2 cellular contexts compared by ENCODE assay signal in genomic region chr6:160293844-160294243, GRCh38.
TF ChIP-seq lines count a peak whose summit lies in the region.

No MANE protein-coding gene starts in this region.

TF ChIP-seq in GM23338, 12 proteins besides CTCF, POLR2A, EP300 and RAD21:
- TF ChIP-seq JUNB (IDR thresholded peaks at IDR 0.05; ENCODE audit: unreplicated experiment) (no peak), EZH2 (IDR thresholded peaks at IDR 0.05; ENCODE audit: low read depth, unreplicated experiment) (no peak), CREB1 (CRISPR knock-in tag; IDR thresholded peaks at IDR 0.05; ENCODE audit: low read depth) (no peak)
TF ChIP-seq in GM23338: peak in this region for 0.

TF ChIP-seq in WTC11, 78 proteins besides CTCF, POLR2A, EP300 and RAD21:
- TF ChIP-seq ZMAT4 (CRISPR knock-in tag; IDR thresholded peaks at IDR 0.05), result no peak
- TF ChIP-seq AR (CRISPR knock-in tag; IDR thresholded peaks at IDR 0.05), result no peak
- TF ChIP-seq MYBL2 (CRISPR knock-in tag; IDR thresholded peaks at IDR 0.05), result no peak
- TF ChIP-seq MAX (CRISPR knock-in tag; IDR thresholded peaks at IDR 0.05), result no peak
- TF ChIP-seq ZNF138 (CRISPR knock-in tag; conservative IDR thresholded peaks at IDR 0.05), result no peak
- TF ChIP-seq ATF1 (CRISPR knock-in tag; IDR thresholded peaks at IDR 0.05), result no peak
- no peak for TF ChIP-seq ZNF423 (CRISPR knock-in tag; IDR thresholded peaks at IDR 0.05)
- no peak for TF ChIP-seq JAZF1 (CRISPR knock-in tag; IDR thresholded peaks at IDR 0.05)
- no peak for TF ChIP-seq GTF2I (CRISPR knock-in tag; conservative IDR thresholded peaks at IDR 0.05)
- no peak for TF ChIP-seq CREM (CRISPR knock-in tag; IDR thresholded peaks at IDR 0.05)
- TF ChIP-seq ERG (CRISPR knock-in tag; IDR thresholded peaks at IDR 0.05), result no peak
- no peak for TF ChIP-seq USF1 (CRISPR knock-in tag; IDR thresholded peaks at IDR 0.05)
- TF ChIP-seq NFATC4 (CRISPR knock-in tag; IDR thresholded peaks at IDR 0.05), result no peak
- no peak for TF ChIP-seq ESRRA (CRISPR knock-in tag; IDR thresholded peaks at IDR 0.05; ENCODE audit: borderline replicate concordance)
- TF ChIP-seq PREB (CRISPR knock-in tag; IDR thresholded peaks at IDR 0.05; ENCODE audit: borderline replicate concordance), result no peak
TF ChIP-seq in WTC11: peak in this region for 0.
